In genomic region chr9:136665704-136666363, GRCh38 we compare ENCODE assay signal across 8 cellular contexts. TPM values are rescaled to one million over a fixed set of nuclear protein-coding genes. Genes with fewer than 3 reads are reported as not detected.
DNase-seq lines count a peak whose midpoint lies in the region; ATAC-seq, FAIRE-seq and TF ChIP-seq lines count a peak whose summit lies in the region.

No MANE protein-coding gene starts in this region.

- peak overlapping the region; percentile 61 for H3K9ac ChIP-seq in HCT116 (ENCODE audit: low read length)
- H3K9ac ChIP-seq in astrocyte (ENCODE audit: low read length): no peak overlapping the region
- H3K9ac ChIP-seq in mesenchymal stem cell (ENCODE audit: low read length): no peak overlapping the region

- CTCF ChIA-PET in HCT116 (lab: Charles Lee): no interaction called here

- POLR2A ChIA-PET in HCT116 (lab: Charles Lee): no interaction called here

- RAD21 ChIA-PET in HCT116 (lab: Charles Lee; ENCODE audit: low non-redundant PET in 1 of 2, low total read pairs in 2 of 2, uncharacterized antibody in 2 of 2, unreplicated experiment in 2 of 2): no interaction called here

- H2AFZ ChIP-seq in HCT116 (ENCODE audit: low read depth, low read length, poor library complexity, severe bottlenecking) (no peak overlapping the region), astrocyte (ENCODE audit: low read depth, low read length) (no peak overlapping the region), mesenchymal stem cell (ENCODE audit: low read depth, low read length) (no peak overlapping the region)

- H3K23ac ChIP-seq in mesenchymal stem cell (ENCODE audit: low read length in 2 of 2): no peak overlapping the region

- no peaks in the 10 kb centered on the region for H3K36me3 Mint-ChIP-seq in astrocyte (ENCODE audit: low read depth, unreplicated experiment)

- H3K18ac ChIP-seq in mesenchymal stem cell (ENCODE audit: low read depth in 1 of 2, low read length in 2 of 2): no peak overlapping the region

- H4K91ac ChIP-seq in mesenchymal stem cell (ENCODE audit: low read length): peak overlapping the region; percentile 55

- peaks cover 7% of the 10 kb centered on the region for H3K27me3 Mint-ChIP-seq in astrocyte (ENCODE audit: low read depth, unreplicated experiment)

- no peak overlapping the region for H3K4ac ChIP-seq in mesenchymal stem cell (ENCODE audit: low read depth in 1 of 2, low read length in 2 of 2)

- no peak overlapping the region for H2BK12ac ChIP-seq in mesenchymal stem cell (ENCODE audit: low read length in 2 of 2)

- no peaks in the 10 kb centered on the region for H3K9me3 Mint-ChIP-seq in astrocyte (ENCODE audit: unreplicated experiment)

- H3K4me1 Mint-ChIP-seq in astrocyte (ENCODE audit: low read depth, unreplicated experiment): no peaks in the 10 kb centered on the region

- intact Hi-C loops in HCT116 (cut with micrococcal nuclease): no loop called here
- intact Hi-C loops in posterior cingulate gyrus (cut with DNase I): no loop called here

- no peak overlapping the region for H2AK5ac ChIP-seq in mesenchymal stem cell (ENCODE audit: low read length, severe bottlenecking)

- TF ChIP-seq RAD21 in HCT116 (IDR thresholded peaks at IDR 0.05; ENCODE audit: low read depth): no peak

- no peak overlapping the region for H2BK5ac ChIP-seq in mesenchymal stem cell (ENCODE audit: low read depth, low read length, poor library complexity, severe bottlenecking)

- H3K9me3 ChIP-seq in HCT116 (ENCODE audit: control insufficient read depth in 1 of 2, insufficient read depth in 1 of 2, low read depth in 1 of 2, low read length in 2 of 2) (no peaks in the 10 kb centered on the region), astrocyte (ENCODE audit: insufficient read depth, low read depth, low read length) (no peaks in the 10 kb centered on the region), mesenchymal stem cell (ENCODE audit: control insufficient read depth, low read length) (no peaks in the 10 kb centered on the region)

- no peaks in the 10 kb centered on the region for H3K9me2 ChIP-seq in HCT116 (ENCODE audit: insufficient read depth)

- H3K14ac ChIP-seq in mesenchymal stem cell (ENCODE audit: low read length in 2 of 2): peak overlapping the region in 1 of 2 experiments; percentile 64

- H2BK120ac ChIP-seq in mesenchymal stem cell (ENCODE audit: low read depth, low read length): peak overlapping the region; percentile 65

- peak overlapping the region; percentile 20 for H4K8ac ChIP-seq in mesenchymal stem cell (ENCODE audit: low read length)

- no peaks in the 10 kb centered on the region for H4K20me1 ChIP-seq in HCT116 (ENCODE audit: insufficient read depth)
- H4K20me1 ChIP-seq in astrocyte (ENCODE audit: insufficient read depth, low read length): no peaks in the 10 kb centered on the region

- H3K4me3 ChIP-seq in HCT116 (replicated peaks in 1 of 2; ENCODE audit: low read depth in 1 of 2, low read length in 2 of 2): peak overlapping the region; percentile 40 to 57
- H3K4me3 ChIP-seq in astrocyte (ENCODE audit: insufficient read depth, low read depth, low read length): no peak overlapping the region
- H3K4me3 ChIP-seq in mesenchymal stem cell (ENCODE audit: insufficient read depth in 1 of 2, low read depth in 1 of 2, low read length in 2 of 2): peak overlapping the region in 1 of 2 experiments; percentile 75

- H3K27ac Mint-ChIP-seq in astrocyte (ENCODE audit: unreplicated experiment): no peak overlapping the region

- no peaks in the 10 kb centered on the region for H3K36me3 ChIP-seq in HCT116 (ENCODE audit: control insufficient read depth in 1 of 2, insufficient read depth in 2 of 2, low read length in 2 of 2)
- H3K36me3 ChIP-seq in astrocyte (ENCODE audit: insufficient read depth, low read length): no peaks in the 10 kb centered on the region
- H3K36me3 ChIP-seq in mesenchymal stem cell (ENCODE audit: control insufficient read depth in 1 of 2, insufficient read depth in 2 of 2, low read depth in 1 of 2, low read length in 2 of 2): peaks cover 0 to 20% of the 10 kb centered on the region in 2 experiments

- H3K79me1 ChIP-seq in mesenchymal stem cell (replicated peaks; ENCODE audit: low read length, poor library complexity, severe bottlenecking): peaks cover 18% of the 10 kb centered on the region

- ATAC-seq in HCT116 (peak; percentile 67), HG02973 (IDR thresholded peaks at IDR 0.05; ENCODE audit: unreplicated experiment) (no peak), HG02642 (IDR thresholded peaks at IDR 0.05; ENCODE audit: poor library complexity, unreplicated experiment) (no peak)

- peak overlapping the region; percentile 59; the same call in 1 of the 2 replicates for H3K27ac ChIP-seq in HCT116 (ENCODE audit: low read depth, low read length)
- no peak overlapping the region for H3K27ac ChIP-seq in astrocyte (ENCODE audit: low read depth, low read length)
- no peak overlapping the region for H3K27ac ChIP-seq in mesenchymal stem cell (ENCODE audit: low read length, poor library complexity, severe bottlenecking)

- no peak for TF ChIP-seq POLR2A in HCT116 (IDR thresholded peaks at IDR 0.05; ENCODE audit: borderline replicate concordance, extremely low read depth, insufficient read depth, insufficient read length)

- TF ChIP-seq CTCF in HCT116 (IDR thresholded peaks at IDR 0.05 in 2 of 3, conservative IDR thresholded peaks at IDR 0.05 in 1 of 3; ENCODE audit: borderline replicate concordance in 1 of 3, insufficient read depth in 1 of 3, low read depth in 2 of 3, low read length in 2 of 3) (no peak), astrocyte (IDR thresholded peaks at IDR 0.05; ENCODE audit: insufficient read depth, low read depth, low read length) (no peak)

- H3K27me3 ChIP-seq in HCT116 (ENCODE audit: insufficient read depth, low read length) (no peaks in the 10 kb centered on the region), astrocyte (ENCODE audit: insufficient read depth, low read length) (no peaks in the 10 kb centered on the region), mesenchymal stem cell (ENCODE audit: control insufficient read depth in 1 of 2, insufficient read depth in 1 of 2, low read length in 2 of 2) (peaks cover 0 to 66% of the 10 kb centered on the region in 2 experiments)

- no peak overlapping the region for H3K4me3 Mint-ChIP-seq in astrocyte (ENCODE audit: unreplicated experiment)

- H3K4me1 ChIP-seq in HCT116 (ENCODE audit: control insufficient read depth in 1 of 2, insufficient read depth in 2 of 2, low read length in 2 of 2): peaks cover 0 to 25% of the 10 kb centered on the region in 2 experiments; a peak in 2 of 4 replicates
- H3K4me1 ChIP-seq in astrocyte (ENCODE audit: insufficient read depth, low read length): peaks cover 4% of the 10 kb centered on the region
- H3K4me1 ChIP-seq in mesenchymal stem cell (ENCODE audit: control insufficient read depth, insufficient read depth, low read depth, low read length): peaks cover 63% of the 10 kb centered on the region

- H3K79me2 ChIP-seq in HCT116 (ENCODE audit: insufficient read depth, low read length) (no peaks in the 10 kb centered on the region), astrocyte (ENCODE audit: insufficient read depth, low read length) (no peaks in the 10 kb centered on the region)

- WGBS in mesenchymal stem cell: 2% methylated on average over 22 of the region's 108 CpGs

- peak; percentile 82 for DNase-seq in AG20443 (ENCODE audit: low spot score)
- no peak for DNase-seq in HCT116 (ENCODE audit: low read depth, low spot score)
- DNase-seq in astrocyte (ENCODE audit: low read depth): no peak
- DNase-seq in mesenchymal stem cell: no peak
- no peak for DNase-seq in posterior cingulate gyrus
- DNase-seq in DMS114 treated with DMSO at 0.1 percent for 48 hours (lab: John Stamatoyannopoulos, UW; ENCODE audit: unreplicated experiment): no peak

- no peak overlapping the region for H2BK15ac ChIP-seq in mesenchymal stem cell (ENCODE audit: low read depth, poor library complexity, severe bottlenecking)

- H3K4me2 ChIP-seq in HCT116 (ENCODE audit: low read length) (peak overlapping the region; percentile 80), astrocyte (ENCODE audit: low read length) (peak overlapping the region; percentile 83), mesenchymal stem cell (ENCODE audit: low read length, poor library complexity, severe bottlenecking) (peak overlapping the region; percentile 71)

- no peak for FAIRE-seq in astrocyte (lab: Jason Lieb, UNC)

- no TSS peak for BruUV-seq in HCT116 (replicated peaks; lab: Mats Ljungman, UMichigan)

TF ChIP-seq in HCT116, 20 proteins besides CTCF, POLR2A, EP300 and RAD21:
- peak; percentile 31; the same call in 1 of the 2 replicates for TF ChIP-seq POLR2AphosphoS5 (IDR thresholded peaks at IDR 0.05; ENCODE audit: low read depth, low read length)
- no peak for TF ChIP-seq ZFX (IDR thresholded peaks at IDR 0.05)

RNA-seq across cellular contexts. Expression of gene EGFL7, which starts 3.1 kb away (rescaled TPM):
- total RNA-seq in HCT116 (2021; ENCODE audit: unreplicated experiment) (82.0 TPM), astrocyte (12.3 and 15.5 TPM in 2 replicates)
- 87.5 and 89.7 TPM in 2 replicates for polyA plus RNA-seq in HCT116 (2012)
- polyA plus RNA-seq in mesenchymal stem cell (2013, experiment 1 of 2): 29.0 TPM
- polyA plus RNA-seq in mesenchymal stem cell (2013, experiment 2 of 2): 30.0 TPM

RNA-seq across cellular contexts. Expression of gene AGPAT2, which starts 21.4 kb away (rescaled TPM):
- 86.0 TPM for total RNA-seq in HCT116 (2021; ENCODE audit: unreplicated experiment)
- 84.7 and 91.2 TPM in 2 replicates for polyA plus RNA-seq in HCT116 (2012)
- 30.8 and 38.0 TPM in 2 replicates for total RNA-seq in astrocyte
- 38.4 TPM for polyA plus RNA-seq in mesenchymal stem cell (2013, experiment 1 of 2)
- polyA plus RNA-seq in mesenchymal stem cell (2013, experiment 2 of 2): 36.4 TPM

RNA-seq across cellular contexts. Expression of gene DIPK1B, which starts 46.5 kb away (rescaled TPM):
- total RNA-seq in HCT116 (2021; ENCODE audit: unreplicated experiment): 15.6 TPM
- polyA plus RNA-seq in HCT116 (2012): 13.9 and 14.7 TPM in 2 replicates
- 22.4 and 23.2 TPM in 2 replicates for total RNA-seq in astrocyte
- 5.0 TPM for polyA plus RNA-seq in mesenchymal stem cell (2013, experiment 1 of 2)
- 4.6 TPM for polyA plus RNA-seq in mesenchymal stem cell (2013, experiment 2 of 2)
